18 cellular contexts compared by ENCODE assay signal in the genomic region with DNA sequence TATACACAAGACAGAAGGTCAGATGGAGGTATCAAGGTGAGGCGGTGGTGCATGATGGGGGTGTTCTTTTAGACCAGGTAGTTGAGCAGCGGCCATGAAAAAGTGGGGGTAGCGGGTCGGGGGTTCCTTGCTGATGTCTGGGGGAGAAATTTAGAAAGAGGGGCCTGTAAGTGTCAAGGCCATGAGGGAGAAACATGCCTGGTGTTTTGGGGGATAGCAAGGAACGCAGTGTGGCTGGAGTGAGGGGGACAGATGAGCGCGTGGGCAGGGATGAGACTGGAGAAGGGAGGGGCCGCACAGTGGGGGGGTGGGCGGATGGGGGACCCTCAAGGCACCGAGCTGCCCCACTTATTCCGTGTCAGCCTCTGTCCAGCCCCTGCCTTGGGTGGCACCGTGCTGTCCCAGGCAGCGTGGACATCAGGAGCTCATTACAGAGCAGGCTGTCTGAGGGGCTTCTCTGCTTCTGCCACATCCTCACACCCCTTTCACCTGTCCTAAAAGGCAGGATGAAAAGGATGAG.
"Had no signal": no experiment of that assay in that cellular context is flagged by ENCODE, and none has a peak within 500 bp of the region (broad histone marks: within the 10 kb centered on the region; RNA-seq: fewer than 3 reads in every experiment).

No MANE protein-coding gene starts in this region.

- DNase-seq: activated CD4-positive, alpha-beta T cell treated with anti-CD3 and anti-CD28 coated beads for 1 hour; activated CD4-positive, alpha-beta T cell treated with anti-CD3 and anti-CD28 coated beads, Interleukin-2, amount 50 U/mL, for 1 hour; activated CD8-positive, alpha-beta T cell treated with anti-CD3 and anti-CD28 coated beads, Interleukin-2, amount 10 ng/mL, durations not matched to agents 7 days and 5 days; activated naive CD4-positive, alpha-beta T cell treated with Interleukin-2 at 50 U/mL for 16 hours; activated naive CD8-positive, alpha-beta T cell treated with anti-CD3 and anti-CD28 coated beads for 36 hours; cortex of kidney; effector CD4-positive, alpha-beta T cell; erythroblast; foreskin keratinocyte; hippocampal formation; left ventricle myocardium inferior; occipital lobe; stimulated activated CD4-positive, alpha-beta T cell treated with anti-CD3 and anti-CD28 coated beads, Interleukin-4, amount 100 ng/mL, for 4 hours; stimulated activated naive CD8-positive, alpha-beta T cell treated with anti-CD3 and anti-CD28 coated beads, Interleukin-15, Interleukin-2, amounts not matched to agents 100 U/mL and 50 U/mL, for 24 hours; T-cell had no signal

- H3K4me1 ChIP-seq: foreskin keratinocyte had no signal

- H3K27ac ChIP-seq: foreskin keratinocyte, left ventricle myocardium inferior had no signal

- H3K36me3 Mint-ChIP-seq: activated naive CD8-positive, alpha-beta T cell treated with anti-CD3 and anti-CD28 coated beads for 36 hours; memory B cell; T-cell had no signal

- H3K4me3 Mint-ChIP-seq: activated CD8-positive, alpha-beta T cell treated with anti-CD3 and anti-CD28 coated beads, Interleukin-2, amount 10 ng/mL, durations not matched to agents 7 days and 5 days; activated naive CD8-positive, alpha-beta T cell treated with anti-CD3 and anti-CD28 coated beads for 36 hours; memory B cell; T-cell; T-helper 2 cell treated with Interferon-gamma antibody and Interleukin-4, amounts not matched to agents 5 μg/mL and 100 μg/mL, for 36 hours had no signal

- H3K9me3 Mint-ChIP-seq: activated naive CD8-positive, alpha-beta T cell treated with anti-CD3 and anti-CD28 coated beads for 36 hours; memory B cell; T-cell; T-helper 2 cell treated with Interferon-gamma antibody and Interleukin-4, amounts not matched to agents 5 μg/mL and 100 μg/mL, for 36 hours had no signal

- ATAC-seq: activated CD8-positive, alpha-beta T cell treated with anti-CD3 and anti-CD28 coated beads, Interleukin-2, amount 10 ng/mL, durations not matched to agents 7 days and 5 days; foreskin keratinocyte; SK-N-SH treated with all-trans-retinoic acid at 6 μM for 48 hours; stimulated activated naive CD8-positive, alpha-beta T cell treated with anti-CD3 and anti-CD28 coated beads, Interleukin-15, Interleukin-2, amounts not matched to agents 100 U/mL and 50 U/mL, for 24 hours; T-cell had no signal

- H3K27me3 ChIP-seq: foreskin keratinocyte had no signal

- H3K27ac Mint-ChIP-seq: activated CD8-positive, alpha-beta T cell treated with anti-CD3 and anti-CD28 coated beads, Interleukin-2, amount 10 ng/mL, durations not matched to agents 7 days and 5 days; activated naive CD8-positive, alpha-beta T cell treated with anti-CD3 and anti-CD28 coated beads for 36 hours; memory B cell; T-cell had no signal

- H3K9me3 ChIP-seq: left ventricle myocardium inferior had no signal

- H3K36me3 ChIP-seq: left ventricle myocardium inferior had no signal

- H3K4me3 ChIP-seq: left ventricle myocardium inferior had no signal
